ENCODE assay signal across 1 cellular context in genomic region chr7:93894966-93895650, GRCh38.
TF ChIP-seq lines count a peak whose summit lies in the region.

No MANE protein-coding gene starts in this region.

TF ChIP-seq in K562, 482 proteins besides CTCF, POLR2A, EP300 and RAD21:
- no peak for TF ChIP-seq CGGBP1 (CRISPR knock-in tag; IDR thresholded peaks at IDR 0.05)
- TF ChIP-seq FOXJ2 (tag; IDR thresholded peaks at IDR 0.05) = peak; percentile 73
TF ChIP-seq in K562: peak in this region for 1.
